Comparison of ENCODE assay signal across 7 cellular contexts in genomic region chr1:100264081-100264480, GRCh38. TPM values are rescaled to one million over a fixed set of nuclear protein-coding genes. Genes with fewer than 3 reads are reported as not detected.
DNase-seq lines count a peak whose midpoint lies in the region; ATAC-seq, FAIRE-seq and TF ChIP-seq lines count a peak whose summit lies in the region.
"Not testable (repeated sequence)": the region's sequence is repeated elsewhere in the genome, so short reads cannot be mapped to it uniquely, and the experiment has no call there.

No MANE protein-coding gene starts in this region.

- not testable (repeated sequence) for TF ChIP-seq POLR2A in GM12878 (IDR thresholded peaks at IDR 0.05; ENCODE audit: low read depth, low read length); HepG2 (IDR thresholded peaks at IDR 0.05; ENCODE audit: insufficient read depth in 1 of 2, low read depth in 2 of 2, low read length in 2 of 2)

- in situ Hi-C loops in GM12878 (cut with MboI); brain microvascular endothelial cell (cut with HindIII; ENCODE audit: low pct_ligation_motif_present, low sequenced_read_pairs): not testable (repeated sequence)
- in situ Hi-C loops in HepG2 (cut with HindIII; ENCODE audit: extremely low pct_ligation_motif_present, low pct_unique_long_range_greater_than_20kb): loop anchor here (10.0 kb wide), 1 partner anchor 191 kb away; no protein-coding TSS in a partner anchor

- not testable (repeated sequence) for ATAC-seq in CD4-positive, alpha-beta T cell (ENCODE audit: poor library complexity); GM12878; HepG2

- not testable (repeated sequence) for H3K9me3 Mint-ChIP-seq in CD4-positive, alpha-beta T cell; endothelial cell (ENCODE audit: unreplicated experiment)
- H3K9me3 Mint-ChIP-seq in T-helper 2 cell treated with Interferon-gamma antibody and Interleukin-4, amounts not matched to agents 5 μg/mL and 100 μg/mL, for 36 hours: peaks cover 15% of the 10 kb centered on the region
- H3K9me3 Mint-ChIP-seq in neural crest cell: peaks cover 12% of the 10 kb centered on the region

- peaks cover 0 to 14% of the 10 kb centered on the region in 2 experiments; a peak in 2 of 4 replicates for H3K36me3 ChIP-seq in GM12878 (ENCODE audit: control insufficient read depth in 2 of 2, insufficient read depth in 2 of 2, low read length in 1 of 2)
- H3K36me3 ChIP-seq in brain microvascular endothelial cell (replicated peaks); HepG2 (replicated peaks in 1 of 2; ENCODE audit: control insufficient read depth in 1 of 2, insufficient read depth in 2 of 2, low read length in 2 of 2): not testable (repeated sequence)

- FAIRE-seq in GM12878 (lab: Jason Lieb, UNC); HepG2 (lab: Jason Lieb, UNC): not testable (repeated sequence)

- SMC1A ChIA-PET in GM12878 (lab: Charles Lee; ENCODE audit: uncharacterized antibody, unreplicated experiment): interaction anchor here (1.9 to 3.3 kb wide), 2 partner anchors 14 to 19 kb away, joined by 5 to 32 read pairs; partner anchors contain the start of gene DBT

- peaks cover 44% of the 10 kb centered on the region for H3K4me1 Mint-ChIP-seq in CD4-positive, alpha-beta T cell (ENCODE audit: low read depth)
- H3K4me1 Mint-ChIP-seq in T-helper 2 cell treated with Interferon-gamma antibody and Interleukin-4, amounts not matched to agents 5 μg/mL and 100 μg/mL, for 36 hours (ENCODE audit: low read depth): peaks cover 24% of the 10 kb centered on the region
- H3K4me1 Mint-ChIP-seq in endothelial cell (ENCODE audit: unreplicated experiment): peaks cover 12% of the 10 kb centered on the region
- H3K4me1 Mint-ChIP-seq in neural crest cell: peaks cover 27% of the 10 kb centered on the region

- H3K79me2 ChIP-seq in GM12878 (ENCODE audit: control insufficient read depth, insufficient read depth, low read length) (peaks cover 24% of the 10 kb centered on the region), HepG2 (ENCODE audit: insufficient read depth, low read length) (peaks cover 28% of the 10 kb centered on the region)

- H3K4me2 ChIP-seq in GM12878 (ENCODE audit: control insufficient read depth, insufficient read depth); HepG2 (ENCODE audit: low read depth, low read length): not testable (repeated sequence)

- POLR2A ChIA-PET in CD4-positive, alpha-beta T cell (lab: Charles Lee); GM12878 (lab: Charles Lee); HepG2 (lab: Yijun Ruan, JAX): not testable (repeated sequence)

- not testable (repeated sequence) for H3K9me3 ChIP-seq in CD4-positive, alpha-beta T cell (ENCODE audit: control insufficient read depth, low read length); GM12878 (replicated peaks; ENCODE audit: control insufficient read depth, insufficient read depth, low read length); HepG2 (ENCODE audit: low read length)

- intact Hi-C loops in CD4-positive, alpha-beta T cell (cut with DNase I, micrococcal nuclease); GM12878 (cut with micrococcal nuclease; ENCODE audit: unreplicated experiment); HepG2 (cut with micrococcal nuclease; ENCODE audit: unreplicated experiment): not testable (repeated sequence)

- RAD21 ChIA-PET in GM12878 (lab: Charles Lee; ENCODE audit: unreplicated experiment): not testable (repeated sequence)

- H3K4me3 ChIP-seq in GM12878; brain microvascular endothelial cell (ENCODE audit: low read depth, low read length); HepG2 (replicated peaks in 1 of 3; ENCODE audit: insufficient read depth in 1 of 3, low read depth in 2 of 3, low read length in 3 of 3): not testable (repeated sequence)

- not testable (repeated sequence) for H3K27me3 Mint-ChIP-seq in CD4-positive, alpha-beta T cell; T-helper 2 cell treated with Interferon-gamma antibody and Interleukin-4, amounts not matched to agents 5 μg/mL and 100 μg/mL, for 36 hours (ENCODE audit: low read depth); neural crest cell (ENCODE audit: low read depth)
- peaks cover 10% of the 10 kb centered on the region for H3K27me3 Mint-ChIP-seq in endothelial cell (ENCODE audit: unreplicated experiment)

- not testable (repeated sequence) for TF ChIP-seq CTCF in CD4-positive, alpha-beta T cell (IDR thresholded peaks at IDR 0.05); GM12878 (IDR thresholded peaks at IDR 0.05 in 2 of 3, conservative IDR thresholded peaks at IDR 0.05 in 1 of 3; ENCODE audit: control insufficient read depth in 2 of 3, extremely low read depth in 1 of 3, insufficient read depth in 1 of 3, low read depth in 3 of 3, low read length in 3 of 3); brain microvascular endothelial cell (IDR thresholded peaks at IDR 0.05; ENCODE audit: low read depth, low read length, missing control alignments); endothelial cell (IDR thresholded peaks at IDR 0.05; ENCODE audit: unreplicated experiment); HepG2 (CRISPR knock-in tag; IDR thresholded peaks at IDR 0.05); neural crest cell (conservative IDR thresholded peaks at IDR 0.05)

- H4K20me1 ChIP-seq in GM12878 (ENCODE audit: control insufficient read depth, insufficient read depth); HepG2 (ENCODE audit: insufficient read depth, low read length): not testable (repeated sequence)

- H3K36me3 Mint-ChIP-seq in CD4-positive, alpha-beta T cell (ENCODE audit: low read depth): peaks cover 52% of the 10 kb centered on the region
- peaks cover 39% of the 10 kb centered on the region for H3K36me3 Mint-ChIP-seq in T-helper 2 cell treated with Interferon-gamma antibody and Interleukin-4, amounts not matched to agents 5 μg/mL and 100 μg/mL, for 36 hours (ENCODE audit: low read depth)
- peaks cover 22% of the 10 kb centered on the region for H3K36me3 Mint-ChIP-seq in endothelial cell (ENCODE audit: low read depth, unreplicated experiment)
- peaks cover 33% of the 10 kb centered on the region for H3K36me3 Mint-ChIP-seq in neural crest cell (ENCODE audit: low read depth)

- TF ChIP-seq EP300 in GM12878 (IDR thresholded peaks at IDR 0.05; ENCODE audit: borderline replicate concordance in 1 of 2, control insufficient read depth in 1 of 2, low read depth in 2 of 2, low read length in 2 of 2); HepG2 (IDR thresholded peaks at IDR 0.05; ENCODE audit: low read depth in 2 of 2, low read length in 2 of 2); HepG2 (CRISPR knock-in tag; IDR thresholded peaks at IDR 0.05; ENCODE audit: borderline replicate concordance): not testable (repeated sequence)

- BruUV-seq in GM12878 (replicated peaks; lab: Mats Ljungman, UMichigan); HepG2 (replicated peaks; lab: Mats Ljungman, UMichigan): not testable (repeated sequence)

- not testable (repeated sequence) for H3K27me3 ChIP-seq in CD4-positive, alpha-beta T cell (ENCODE audit: control insufficient read depth, insufficient read depth, low read length); GM12878 (replicated peaks in 1 of 2; ENCODE audit: control insufficient read depth in 2 of 2, insufficient read depth in 2 of 2, low read length in 1 of 2); brain microvascular endothelial cell (replicated peaks); HepG2 (ENCODE audit: control insufficient read depth in 1 of 2, insufficient read depth in 2 of 2, low read length in 2 of 2)

- not testable (repeated sequence) for DNase-seq in CD4-positive, alpha-beta T cell; T-helper 2 cell treated with Interferon-gamma antibody and Interleukin-4, amounts not matched to agents 5 μg/mL and 100 μg/mL, for 36 hours (ENCODE audit: low spot score); GM12878 (ENCODE audit: low read depth, low spot score); endothelial cell (ENCODE audit: low spot score); HepG2 (ENCODE audit: low spot score); neural crest cell (ENCODE audit: low read depth, low spot score)
- peak; percentile 19 for DNase-seq in brain microvascular endothelial cell

- TF ChIP-seq RAD21 in GM12878 (IDR thresholded peaks at IDR 0.05; ENCODE audit: insufficient read depth, low read depth, low read length); HepG2 (CRISPR knock-in tag; IDR thresholded peaks at IDR 0.05): not testable (repeated sequence)

- not testable (repeated sequence) for H2AFZ ChIP-seq in GM12878 (ENCODE audit: control insufficient read depth, low read depth, low read length); HepG2 (ENCODE audit: low read length)

- CTCF ChIA-PET in CD4-positive, alpha-beta T cell (lab: Charles Lee); HepG2 (lab: Yijun Ruan, JAX; ENCODE audit: low intra/inter-chr PET ratio, low total read pairs): not testable (repeated sequence)
- CTCF ChIA-PET in GM12878 (lab: Yijun Ruan, JAX): interaction anchor here (1.3 to 3.4 kb wide), 3 partner anchors 9 to 14 kb away, joined by 3 to 14 read pairs (median 3); partner anchors contain the start of gene DBT

- not testable (repeated sequence) for H3K4me1 ChIP-seq in GM12878 (ENCODE audit: control insufficient read depth, insufficient read depth, low read length)
- H3K4me1 ChIP-seq in HepG2 (ENCODE audit: insufficient read depth, low read length): peaks cover 36% of the 10 kb centered on the region

- H3K27ac Mint-ChIP-seq in CD4-positive, alpha-beta T cell; T-helper 2 cell treated with Interferon-gamma antibody and Interleukin-4, amounts not matched to agents 5 μg/mL and 100 μg/mL, for 36 hours; endothelial cell (ENCODE audit: unreplicated experiment); neural crest cell (ENCODE audit: unreplicated experiment): not testable (repeated sequence)

- WGBS in GM12878 (ENCODE audit: insufficient coverage, insufficient replicate concordance, low lambda C conversion rate, missing lambda C conversion rate): over 99% methylated on average over 5 of the region's 5 CpGs
- WGBS in HepG2 (ENCODE audit: low lambda C conversion rate): 98% methylated on average over 5 of the region's 5 CpGs

- H3K9ac ChIP-seq in GM12878 (ENCODE audit: control insufficient read depth, insufficient read depth, low read length); HepG2 (ENCODE audit: insufficient read depth, low read depth, low read length): not testable (repeated sequence)

- H3K4me3 Mint-ChIP-seq in CD4-positive, alpha-beta T cell: peak overlapping the region; percentile 66
- H3K4me3 Mint-ChIP-seq in T-helper 2 cell treated with Interferon-gamma antibody and Interleukin-4, amounts not matched to agents 5 μg/mL and 100 μg/mL, for 36 hours: peak overlapping the region; percentile 10
- H3K4me3 Mint-ChIP-seq in endothelial cell (ENCODE audit: unreplicated experiment) (peak overlapping the region; percentile 79), neural crest cell (peak overlapping the region; percentile 84)

- H3K27ac ChIP-seq in CD4-positive, alpha-beta T cell (ENCODE audit: low read depth, low read length); GM12878 (ENCODE audit: control insufficient read depth, insufficient read depth); brain microvascular endothelial cell; HepG2 (ENCODE audit: extremely low read length, insufficient read depth, low read length): not testable (repeated sequence)

RNA-seq across cellular contexts. Expression of gene RTCA, which starts 1.9 kb away (rescaled TPM):
- 10 to 100 TPM; 62.1 to 67.1 TPM for total RNA-seq in CD4-positive, alpha-beta T cell
- total RNA-seq in GM12878 (2013; cell fraction: nucleolus; rRNA removed): 47.0 and 52.6 TPM in 2 replicates
- total RNA-seq in GM12878 (2014; rRNA removed): 37.1 and 39.3 TPM in 2 replicates
- total RNA-seq in GM12878 (2014; rRNA removed; fragmentation: Illumina TruSeq; extraction: Trizol): 31.3 and 34.5 TPM in 2 replicates
- 36.3 and 37.3 TPM in 2 replicates for total RNA-seq in GM12878 (2021)
- 23.2 TPM for polyA plus RNA-seq in GM12878 (2011; ENCODE audit: low read depth)
- 46.5 and 71.3 TPM in 2 replicates for polyA plus RNA-seq in GM12878 (2011; rRNA removed)
- 18.6 and 21.5 TPM in 2 replicates for polyA plus RNA-seq in GM12878 (2011; cell fraction: cytosol; rRNA removed)
- 26.3 and 27.4 TPM in 2 replicates for polyA plus RNA-seq in GM12878 (2011; cell fraction: nucleus; rRNA removed)
- polyA plus RNA-seq in GM12878 (2012): 34.4 and 38.7 TPM in 2 replicates
- polyA plus RNA-seq in GM12878 (2014; fragmentation: Illumina TruSeq; extraction: Trizol): 29.2 and 41.4 TPM in 2 replicates
- polyA plus RNA-seq in GM12878 (2014; fragmentation: Nextera tagmentation; extraction: Ambion mirVana): 10 to 100 TPM; 10.3 to 23.6 TPM
- 37.4 and 37.8 TPM in 2 replicates for polyA plus RNA-seq in GM12878 (2014; rRNA removed)
- 10 to 100 TPM; 59.4 to 63.5 TPM for polyA plus RNA-seq in GM12878 (2016; fragmentation: Nextera tagmentation; extraction: Ambion mirVana)
- 20.1 and 31.5 TPM in 2 replicates for polyA minus RNA-seq in GM12878 (2011; rRNA and poly(A)+ RNA removed)
- polyA minus RNA-seq in GM12878 (2011; cell fraction: cytosol; rRNA and poly(A)+ RNA removed): 11.1 and 12.8 TPM in 2 replicates
- polyA minus RNA-seq in GM12878 (2011; cell fraction: nucleus; rRNA and poly(A)+ RNA removed): 30.1 and 50.8 TPM in 2 replicates
- total RNA-seq in endothelial cell (ENCODE audit: unreplicated experiment): 46.3 TPM
- total RNA-seq in HepG2 (2016; rRNA removed; fragmentation: Illumina TruSeq; extraction: Trizol): 31.0 and 37.7 TPM in 2 replicates
- total RNA-seq in HepG2 (2016; cell fraction: cytosol; rRNA removed; fragmentation: Illumina TruSeq; extraction: Trizol; ENCODE audit: low read depth): 7.0 and 7.1 TPM in 2 replicates
- 31.0 and 39.6 TPM in 2 replicates for total RNA-seq in HepG2 (2016; cell fraction: insoluble cytoplasmic fraction; rRNA removed; fragmentation: Illumina TruSeq; extraction: Trizol)
- total RNA-seq in HepG2 (2016; cell fraction: membrane; rRNA removed; fragmentation: Illumina TruSeq; extraction: Trizol): 21.0 and 21.2 TPM in 2 replicates
- 25.1 and 25.3 TPM in 2 replicates for total RNA-seq in HepG2 (2016; cell fraction: nucleus; rRNA removed; fragmentation: Illumina TruSeq; extraction: Trizol)
- polyA plus RNA-seq in HepG2 (2011; rRNA removed): 19.3 and 22.7 TPM in 2 replicates
- 10.1 and 13.4 TPM in 2 replicates for polyA plus RNA-seq in HepG2 (2011; cell fraction: cytosol; rRNA removed)
- polyA plus RNA-seq in HepG2 (2011; cell fraction: nucleus; rRNA removed): 7.0 and 9.6 TPM in 2 replicates
- 21.3 and 28.6 TPM in 2 replicates for polyA plus RNA-seq in HepG2 (2012)
- polyA plus RNA-seq in HepG2 (2016; cell fraction: cytosol; fragmentation: Illumina TruSeq; extraction: Trizol; ENCODE audit: low read depth): 11.0 and 11.6 TPM in 2 replicates
- 50.8 and 50.9 TPM in 2 replicates for polyA plus RNA-seq in HepG2 (2016; cell fraction: insoluble cytoplasmic fraction; fragmentation: Illumina TruSeq; extraction: Trizol; ENCODE audit: low read depth)
- polyA plus RNA-seq in HepG2 (2016; cell fraction: membrane; fragmentation: Illumina TruSeq; extraction: Trizol; ENCODE audit: low read depth): 21.7 and 22.9 TPM in 2 replicates
- polyA plus RNA-seq in HepG2 (2016; cell fraction: nucleus; fragmentation: Illumina TruSeq; extraction: Trizol; ENCODE audit: insufficient read depth, low read depth): 30.3 and 32.0 TPM in 2 replicates
- polyA minus RNA-seq in HepG2 (2011; rRNA and poly(A)+ RNA removed; ENCODE audit: low replicate concordance): 8.7 and 11.8 TPM in 2 replicates
- 11.2 and 11.9 TPM in 2 replicates for polyA minus RNA-seq in HepG2 (2011; cell fraction: cytosol; rRNA and poly(A)+ RNA removed)
- polyA minus RNA-seq in HepG2 (2011; cell fraction: nucleus; rRNA and poly(A)+ RNA removed): 31.8 TPM in 2 replicates
- total RNA-seq in neural crest cell: 29.0 and 29.6 TPM in 2 replicates

RNA-seq across cellular contexts. Expression of gene DBT, which starts 14.4 kb away (rescaled TPM):
- 1 to 10 TPM; 5.3 to 5.4 TPM for total RNA-seq in CD4-positive, alpha-beta T cell
- 13.7 and 18.2 TPM in 2 replicates for total RNA-seq in GM12878 (2013; cell fraction: nucleolus; rRNA removed)
- total RNA-seq in GM12878 (2014; rRNA removed) (3.8 and 4.2 TPM in 2 replicates), GM12878 (2014; rRNA removed; fragmentation: Illumina TruSeq; extraction: Trizol) (7.5 and 8.7 TPM in 2 replicates), GM12878 (2021) (7.6 and 7.7 TPM in 2 replicates), endothelial cell (ENCODE audit: unreplicated experiment) (8.7 TPM), HepG2 (2016; rRNA removed; fragmentation: Illumina TruSeq; extraction: Trizol) (10.2 and 15.8 TPM in 2 replicates), neural crest cell (11.8 and 13.1 TPM in 2 replicates)
- polyA plus RNA-seq in GM12878 (2011; ENCODE audit: low read depth): 2.9 TPM
- polyA plus RNA-seq in GM12878 (2011; rRNA removed) (15.9 and 29.6 TPM in 2 replicates), GM12878 (2014; fragmentation: Illumina TruSeq; extraction: Trizol) (8.8 and 9.8 TPM in 2 replicates), GM12878 (2014; fragmentation: Nextera tagmentation; extraction: Ambion mirVana) (1 to 10 TPM; 2.1 to 3.0 TPM), GM12878 (2014; rRNA removed) (3.2 and 4.3 TPM in 2 replicates), GM12878 (2016; fragmentation: Nextera tagmentation; extraction: Ambion mirVana) (1 to 10 TPM; 6.7 to 7.1 TPM), HepG2 (2011; rRNA removed) (3.3 and 4.2 TPM in 2 replicates)
- polyA plus RNA-seq in GM12878 (2011; cell fraction: cytosol; rRNA removed): 3.0 and 3.3 TPM in 2 replicates
- polyA plus RNA-seq in GM12878 (2011; cell fraction: nucleus; rRNA removed): 2.6 and 2.9 TPM in 2 replicates
- polyA plus RNA-seq in GM12878 (2012): 5.4 and 6.4 TPM in 2 replicates
- 4.8 and 10.1 TPM in 2 replicates for polyA minus RNA-seq in GM12878 (2011; rRNA and poly(A)+ RNA removed)
- 1.9 and 4.3 TPM in 2 replicates for polyA minus RNA-seq in GM12878 (2011; cell fraction: cytosol; rRNA and poly(A)+ RNA removed)
- 4.5 and 7.7 TPM in 2 replicates for polyA minus RNA-seq in GM12878 (2011; cell fraction: nucleus; rRNA and poly(A)+ RNA removed)
- 1.3 and 1.4 TPM in 2 replicates for total RNA-seq in HepG2 (2016; cell fraction: cytosol; rRNA removed; fragmentation: Illumina TruSeq; extraction: Trizol; ENCODE audit: low read depth)
- total RNA-seq in HepG2 (2016; cell fraction: insoluble cytoplasmic fraction; rRNA removed; fragmentation: Illumina TruSeq; extraction: Trizol): 9.3 and 15.0 TPM in 2 replicates
- total RNA-seq in HepG2 (2016; cell fraction: membrane; rRNA removed; fragmentation: Illumina TruSeq; extraction: Trizol): 1.9 and 3.0 TPM in 2 replicates
- total RNA-seq in HepG2 (2016; cell fraction: nucleus; rRNA removed; fragmentation: Illumina TruSeq; extraction: Trizol): 10.4 and 13.2 TPM in 2 replicates
- 1.3 and 2.1 TPM in 2 replicates for polyA plus RNA-seq in HepG2 (2011; cell fraction: cytosol; rRNA removed)
- 1.00 and 1.3 TPM in 2 replicates for polyA plus RNA-seq in HepG2 (2011; cell fraction: nucleus; rRNA removed)
- polyA plus RNA-seq in HepG2 (2012): 5.7 and 8.7 TPM in 2 replicates
- polyA plus RNA-seq in HepG2 (2016; cell fraction: cytosol; fragmentation: Illumina TruSeq; extraction: Trizol; ENCODE audit: low read depth): 0.31 and 0.46 TPM in 2 replicates
- polyA plus RNA-seq in HepG2 (2016; cell fraction: insoluble cytoplasmic fraction; fragmentation: Illumina TruSeq; extraction: Trizol; ENCODE audit: low read depth): 6.5 and 7.6 TPM in 2 replicates
- 1.00 and 1.1 TPM in 2 replicates for polyA plus RNA-seq in HepG2 (2016; cell fraction: membrane; fragmentation: Illumina TruSeq; extraction: Trizol; ENCODE audit: low read depth)
- 5.0 TPM in 2 replicates for polyA plus RNA-seq in HepG2 (2016; cell fraction: nucleus; fragmentation: Illumina TruSeq; extraction: Trizol; ENCODE audit: insufficient read depth, low read depth)
- 4.5 and 5.8 TPM in 2 replicates for polyA minus RNA-seq in HepG2 (2011; rRNA and poly(A)+ RNA removed; ENCODE audit: low replicate concordance)
- polyA minus RNA-seq in HepG2 (2011; cell fraction: cytosol; rRNA and poly(A)+ RNA removed): 2.6 and 2.7 TPM in 2 replicates
- 16.3 and 16.9 TPM in 2 replicates for polyA minus RNA-seq in HepG2 (2011; cell fraction: nucleus; rRNA and poly(A)+ RNA removed)

Comparison
In these comparisons a context has a peak if more than half of its experiments do, and no peak if none do; other contexts are left out.
1. H3K4me3 Mint-ChIP-seq: peak in every context shown above with its lines; median percentile 84 in neural crest cell; 79 in endothelial cell; 66 in CD4-positive, alpha-beta T cell; 10 in T-helper 2 cell treated with Interferon-gamma antibody and Interleukin-4, amounts not matched to agents 5 μg/mL and 100 μg/mL, for 36 hours.